In the genomic region with DNA sequence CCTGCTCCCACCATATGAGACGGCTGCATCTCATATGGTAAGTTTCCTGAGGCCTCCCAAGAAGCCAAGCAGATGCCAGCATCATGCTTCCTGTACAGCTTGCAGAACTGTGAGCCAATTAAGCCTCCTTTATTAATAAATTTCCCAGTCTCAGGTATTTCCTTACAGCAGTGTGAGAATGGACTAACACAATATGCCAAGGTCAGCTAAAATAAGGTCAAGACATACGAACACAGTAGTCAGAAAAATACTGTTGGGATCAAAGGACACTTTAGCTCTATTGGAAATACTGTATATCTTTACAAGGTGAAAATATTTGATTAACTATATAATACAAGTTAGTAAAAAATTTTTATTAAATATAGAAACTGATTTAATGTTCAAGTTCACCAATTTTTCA, we compare ENCODE assay signal across 1 cellular context.
TF ChIP-seq lines count a peak whose summit lies in the region.

No MANE protein-coding gene starts in this region.

TF ChIP-seq in IMR-90, 13 proteins besides CTCF, POLR2A, EP300 and RAD21:
- TF ChIP-seq SMC3 (IDR thresholded peaks at IDR 0.05; ENCODE audit: low read depth, low read length) (no peak), BHLHE40 (IDR thresholded peaks at IDR 0.05; ENCODE audit: low read depth, low read length) (no peak), MAFK (IDR thresholded peaks at IDR 0.05; ENCODE audit: low read depth, low read length) (peak; percentile 75), CEBPB (IDR thresholded peaks at IDR 0.05; ENCODE audit: low read depth, low read length) (no peak), ELK1 (IDR thresholded peaks at IDR 0.05; ENCODE audit: borderline replicate concordance, low read depth, low read length) (no peak), NFE2L2 (IDR thresholded peaks at IDR 0.05; ENCODE audit: low read depth, low read length) (no peak)
